Comparison of ENCODE assay signal across 8 cellular contexts in genomic region chr17:58005031-58005727, GRCh38. TPM values are rescaled to one million over a fixed set of nuclear protein-coding genes. Genes with fewer than 3 reads are reported as not detected.
A peak's percentile ranks its signal among the peaks of the same experiment; 100 is the strongest.
DNase-seq lines count a peak whose midpoint lies in the region; ATAC-seq and TF ChIP-seq lines count a peak whose summit lies in the region.

No MANE protein-coding gene starts in this region.

- H3K9me3 ChIP-seq in iPS-20b (ENCODE audit: insufficient read depth, low read depth, low read length) (no peaks in the 10 kb centered on the region), tibial nerve (no peaks in the 10 kb centered on the region)

- TF ChIP-seq CTCF in WTC11 (IDR thresholded peaks at IDR 0.05) (no peak), tibial nerve (IDR thresholded peaks at IDR 0.05) (no peak)

- H3K27me3 ChIP-seq in iPS-20b (ENCODE audit: insufficient read depth, low read length) (no peaks in the 10 kb centered on the region), tibial nerve (no peaks in the 10 kb centered on the region)

- H3K27me3 Mint-ChIP-seq in activated T-cell treated with anti-CD3 and anti-CD28 coated beads, Interleukin-2, amount 50 U/mL, for 4 hours (ENCODE audit: low read depth): no peaks in the 10 kb centered on the region
- H3K27me3 Mint-ChIP-seq in WTC11 (ENCODE audit: low read depth): no peaks in the 10 kb centered on the region

- CTCF ChIA-PET in WTC11 (lab: Charles Lee): no interaction called here

- peak overlapping the region; percentile 100 for H3K27ac Mint-ChIP-seq in WTC11

- no peak for TF ChIP-seq EP300 in tibial nerve (IDR thresholded peaks at IDR 0.05)

- H3K4me1 Mint-ChIP-seq in activated T-cell treated with anti-CD3 and anti-CD28 coated beads, Interleukin-2, amount 50 U/mL, for 4 hours (ENCODE audit: low read depth): peaks cover 49% of the 10 kb centered on the region
- H3K4me1 Mint-ChIP-seq in WTC11: peaks cover 49% of the 10 kb centered on the region

- no peak for DNase-seq in activated T-cell treated with anti-CD3 and anti-CD28 coated beads, Interleukin-2, amount 50 U/mL, for 4 hours
- DNase-seq in activated T-cell treated with anti-CD3 and anti-CD28 coated beads, Interleukin-2, amount 50 U/mL, for 1 hour: no peak
- no peak for DNase-seq in WTC11 (ENCODE audit: low spot score)
- DNase-seq in tibial nerve (ENCODE audit: low spot score in 2 of 2): no peak
- DNase-seq in activated effector memory CD4-positive, alpha-beta T cell treated with anti-CD3 and anti-CD28 coated beads, Interleukin-2, amount 50 U/mL, for 16 hours: no peak
- DNase-seq in NCI-H2227 treated with DMSO at 0.1 percent for 48 hours (lab: John Stamatoyannopoulos, UW): no peak

- peaks cover 44% of the 10 kb centered on the region for H3K36me3 Mint-ChIP-seq in activated T-cell treated with anti-CD3 and anti-CD28 coated beads, Interleukin-2, amount 50 U/mL, for 4 hours (ENCODE audit: insufficient read depth)
- peaks cover 51% of the 10 kb centered on the region for H3K36me3 Mint-ChIP-seq in WTC11

- POLR2A ChIA-PET in WTC11 (lab: Charles Lee): no interaction called here

- no peak for ATAC-seq in activated T-cell treated with anti-CD3 and anti-CD28 coated beads, Interleukin-2, amount 50 U/mL, for 4 hours
- ATAC-seq in WTC11 (no peak), HG02970 (IDR thresholded peaks at IDR 0.05; ENCODE audit: low FRiP score, unreplicated experiment) (no peak)

- peaks cover 60% of the 10 kb centered on the region for H3K36me3 ChIP-seq in iPS-20b (ENCODE audit: insufficient read depth, low read depth, low read length)
- H3K36me3 ChIP-seq in tibial nerve: peaks cover 0 to 45% (median 15%) of the 10 kb centered on the region in 3 donors

- H3K9ac ChIP-seq in iPS-20b (ENCODE audit: low read depth, low read length): peak overlapping the region; percentile 100; the same call in 1 of the 2 replicates

- 40 to 45% methylated on average over 12 of the region's 12 CpGs for WGBS in tibial nerve, 2 donors

- TF ChIP-seq POLR2A in tibial nerve (IDR thresholded peaks at IDR 0.05): no peak

- peak overlapping the region; percentile 99 for H3K4me3 Mint-ChIP-seq in activated T-cell treated with anti-CD3 and anti-CD28 coated beads, Interleukin-2, amount 50 U/mL, for 4 hours
- peak overlapping the region; percentile 100 for H3K4me3 Mint-ChIP-seq in WTC11

- H3K4me1 ChIP-seq in iPS-20b (ENCODE audit: insufficient read depth, low read length): peaks cover 17% of the 10 kb centered on the region
- H3K4me1 ChIP-seq in tibial nerve: peaks cover 0 to 50% (median 24%) of the 10 kb centered on the region in 4 donors

- H3K27ac ChIP-seq in iPS-20b (ENCODE audit: low read length) (no peak overlapping the region), tibial nerve (peak overlapping the region in 2 of 4 donors; percentile 96 to 99)

- H3K4me3 ChIP-seq in iPS-20b (ENCODE audit: low read length): peak overlapping the region; percentile 94
- H3K4me3 ChIP-seq in tibial nerve: peak overlapping the region in 3 of 4 donors; percentile 61 to 91 (median 84)

- H3K9me3 Mint-ChIP-seq in activated T-cell treated with anti-CD3 and anti-CD28 coated beads, Interleukin-2, amount 50 U/mL, for 4 hours: no peaks in the 10 kb centered on the region
- no peaks in the 10 kb centered on the region for H3K9me3 Mint-ChIP-seq in WTC11

TF ChIP-seq in WTC11, 78 proteins besides CTCF, POLR2A, EP300 and RAD21:
- TF ChIP-seq FOXP4 (CRISPR knock-in tag; IDR thresholded peaks at IDR 0.05) (no peak), ZNF423 (CRISPR knock-in tag; IDR thresholded peaks at IDR 0.05) (no peak), ZNF512 (CRISPR knock-in tag; IDR thresholded peaks at IDR 0.05; ENCODE audit: borderline replicate concordance) (no peak), NFE2L1 (CRISPR knock-in tag; IDR thresholded peaks at IDR 0.05) (no peak), E2F1 (CRISPR knock-in tag; IDR thresholded peaks at IDR 0.05) (no peak), MLX (CRISPR knock-in tag; IDR thresholded peaks at IDR 0.05) (no peak), HMGA2 (CRISPR knock-in tag; IDR thresholded peaks at IDR 0.05) (no peak), IRF2 (CRISPR knock-in tag; IDR thresholded peaks at IDR 0.05; ENCODE audit: borderline replicate concordance, low read depth) (no peak), E2F5 (CRISPR knock-in tag; IDR thresholded peaks at IDR 0.05) (no peak), GRHL2 (CRISPR knock-in tag; IDR thresholded peaks at IDR 0.05; ENCODE audit: insufficient replicate concordance, severe bottlenecking) (no peak), ATF1 (CRISPR knock-in tag; IDR thresholded peaks at IDR 0.05) (no peak), CDX4 (CRISPR knock-in tag; IDR thresholded peaks at IDR 0.05; ENCODE audit: borderline replicate concordance) (no peak), ZNF416 (CRISPR knock-in tag; IDR thresholded peaks at IDR 0.05) (no peak)

RNA-seq across cellular contexts. Expression of gene SRSF1, which starts 1.9 kb away (rescaled TPM):
- total RNA-seq in activated T-cell treated with anti-CD3 and anti-CD28 coated beads, Interleukin-2, amount 50 U/mL, for 4 hours: 100 to 1,000 TPM; 588 to 666 (median 647) TPM
- 349 to 387 TPM (median 366 TPM) in 3 replicates for total RNA-seq in WTC11 (2021)
- 100 to 1,000 TPM in 3 of 4 donors, 10 to 100 TPM in 1; 92.4 to 173 (median 143) TPM for total RNA-seq in tibial nerve

RNA-seq across cellular contexts. Expression of gene VEZF1, which starts 17.1 kb away (rescaled TPM):
- total RNA-seq in activated T-cell treated with anti-CD3 and anti-CD28 coated beads, Interleukin-2, amount 50 U/mL, for 4 hours: 10 to 100 TPM; 23.8 to 25.1 (median 24.1) TPM
- total RNA-seq in WTC11 (2021): 43.1 to 43.8 TPM (median 43.3 TPM) in 3 replicates
- 10 to 100 TPM; 42.3 to 66.0 (median 48.3) TPM for total RNA-seq in tibial nerve

RNA-seq across cellular contexts. Expression of gene CUEDC1, which starts 50.0 kb away (rescaled TPM):
- under 1 TPM; 0.41 to 0.63 (median 0.58) TPM for total RNA-seq in activated T-cell treated with anti-CD3 and anti-CD28 coated beads, Interleukin-2, amount 50 U/mL, for 4 hours
- total RNA-seq in WTC11 (2021): 6.5 to 12.2 TPM (median 9.4 TPM) in 3 replicates
- 10 to 100 TPM; 32.1 to 55.5 (median 38.8) TPM for total RNA-seq in tibial nerve
